ENCODE assay signal across 19 cellular contexts in genomic region chr17:48439072-48439471, GRCh38. TPM values are rescaled to one million over a fixed set of nuclear protein-coding genes. Genes with fewer than 3 reads are reported as not detected.
A peak's percentile ranks its signal among the peaks of the same experiment; 100 is the strongest.
DNase-seq lines count a peak whose midpoint lies in the region; ATAC-seq lines count a peak whose summit lies in the region.
"Had no signal": no experiment of that assay in that cellular context is flagged by ENCODE, and none has a peak within 500 bp of the region (broad histone marks: within the 10 kb centered on the region; RNA-seq: fewer than 3 reads in every experiment).

No MANE protein-coding gene starts in this region.

- no peak overlapping the region for H3K9ac ChIP-seq in Karpas-422 (ENCODE audit: low read length)

- peak overlapping the region; percentile 96 for H3K27ac Mint-ChIP-seq in activated naive CD4-positive, alpha-beta T cell treated with anti-CD3 and anti-CD28 coated beads, Interleukin-2, amount 10 ng/mL, durations not matched to agents 7 days and 5 days
- peak overlapping the region; percentile 87 for H3K27ac Mint-ChIP-seq in activated naive CD8-positive, alpha-beta T cell treated with anti-CD3 and anti-CD28 coated beads, Interleukin-2, amount 10 ng/mL, durations not matched to agents 7 days and 5 days
- H3K27ac Mint-ChIP-seq in stimulated activated naive CD8-positive, alpha-beta T cell treated with anti-CD3 and anti-CD28 coated beads, Interleukin-15, amount 100 ng/mL, for 72 hours = no peak overlapping the region
- H3K27ac Mint-ChIP-seq: GM23338 had no signal

- H3K79me2 ChIP-seq in Karpas-422 (ENCODE audit: low read length) = no peaks in the 10 kb centered on the region

- H2AFZ ChIP-seq in Karpas-422 (ENCODE audit: low read length) = no peak overlapping the region
- H2AFZ ChIP-seq: GM23338 had no signal

- no peaks in the 10 kb centered on the region for H3K36me3 ChIP-seq in Karpas-422 (ENCODE audit: insufficient read depth, low read length)
- H3K36me3 ChIP-seq: gastrocnemius medialis, spleen, tibial nerve, WERI-Rb-1 had no signal

- ATAC-seq in activated naive CD8-positive, alpha-beta T cell treated with anti-CD3 and anti-CD28 coated beads, Interleukin-2, amount 10 ng/mL, durations not matched to agents 7 days and 5 days (ENCODE audit: low read depth) = no peak
- no peak for ATAC-seq in stimulated activated naive CD8-positive, alpha-beta T cell treated with anti-CD3 and anti-CD28 coated beads, Interleukin-15, amount 100 ng/mL, for 72 hours
- ATAC-seq: gastrocnemius medialis, GM23338 had no signal

- H3K27me3 Mint-ChIP-seq in activated naive CD4-positive, alpha-beta T cell treated with anti-CD3 and anti-CD28 coated beads, Interleukin-2, amount 10 ng/mL, durations not matched to agents 7 days and 5 days = no peaks in the 10 kb centered on the region
- H3K27me3 Mint-ChIP-seq in activated naive CD8-positive, alpha-beta T cell treated with anti-CD3 and anti-CD28 coated beads, Interleukin-2, amount 10 ng/mL, durations not matched to agents 7 days and 5 days = no peaks in the 10 kb centered on the region
- no peaks in the 10 kb centered on the region for H3K27me3 Mint-ChIP-seq in stimulated activated naive CD8-positive, alpha-beta T cell treated with anti-CD3 and anti-CD28 coated beads, Interleukin-15, amount 100 ng/mL, for 72 hours

- no peaks in the 10 kb centered on the region for H3K27me3 ChIP-seq in Karpas-422 (ENCODE audit: low read length)

- POLR2A ChIA-PET in activated naive CD8-positive, alpha-beta T cell treated with anti-CD3 and anti-CD28 coated beads, Interleukin-2, amount 10 ng/mL, durations not matched to agents 7 days and 5 days (lab: Charles Lee) = interaction anchor here (0.6 to 5.1 kb wide), 4 partner anchors 10 to 777 kb away, joined by 3 to 61 read pairs (median 20); partner anchors contain the start of gene SKAP1

- CTCF ChIA-PET in activated naive CD4-positive, alpha-beta T cell treated with anti-CD3 and anti-CD28 coated beads, Interleukin-2, amount 10 ng/mL, durations not matched to agents 7 days and 5 days (lab: Charles Lee) = interaction anchor here (1.9 to 2.2 kb wide), 2 partner anchors 11 to 18 kb away, joined by 8 read pairs; no protein-coding TSS in a partner anchor

- H3K36me3 Mint-ChIP-seq in activated naive CD4-positive, alpha-beta T cell treated with anti-CD3 and anti-CD28 coated beads, Interleukin-2, amount 10 ng/mL, durations not matched to agents 7 days and 5 days = peaks cover 15% of the 10 kb centered on the region
- peaks cover 16% of the 10 kb centered on the region for H3K36me3 Mint-ChIP-seq in activated naive CD8-positive, alpha-beta T cell treated with anti-CD3 and anti-CD28 coated beads, Interleukin-2, amount 10 ng/mL, durations not matched to agents 7 days and 5 days

- peaks cover 89% of the 10 kb centered on the region for H3K4me1 Mint-ChIP-seq in activated naive CD4-positive, alpha-beta T cell treated with anti-CD3 and anti-CD28 coated beads, Interleukin-2, amount 10 ng/mL, durations not matched to agents 7 days and 5 days
- peaks cover 80% of the 10 kb centered on the region for H3K4me1 Mint-ChIP-seq in activated naive CD8-positive, alpha-beta T cell treated with anti-CD3 and anti-CD28 coated beads, Interleukin-2, amount 10 ng/mL, durations not matched to agents 7 days and 5 days
- peaks cover 81% of the 10 kb centered on the region for H3K4me1 Mint-ChIP-seq in stimulated activated naive CD8-positive, alpha-beta T cell treated with anti-CD3 and anti-CD28 coated beads, Interleukin-15, amount 100 ng/mL, for 72 hours
- H3K4me1 Mint-ChIP-seq: GM23338 had no signal

- no peaks in the 10 kb centered on the region for H4K20me1 ChIP-seq in Karpas-422 (ENCODE audit: insufficient read depth, low read depth, low read length)

- no peak overlapping the region for H3K4me3 Mint-ChIP-seq in activated naive CD4-positive, alpha-beta T cell treated with anti-CD3 and anti-CD28 coated beads, Interleukin-2, amount 10 ng/mL, durations not matched to agents 7 days and 5 days
- peak overlapping the region; percentile 68 for H3K4me3 Mint-ChIP-seq in activated naive CD8-positive, alpha-beta T cell treated with anti-CD3 and anti-CD28 coated beads, Interleukin-2, amount 10 ng/mL, durations not matched to agents 7 days and 5 days
- peak overlapping the region; percentile 67 to 73 for H3K4me3 Mint-ChIP-seq in stimulated activated naive CD8-positive, alpha-beta T cell treated with anti-CD3 and anti-CD28 coated beads, Interleukin-15, amount 100 ng/mL, for 72 hours
- H3K4me3 Mint-ChIP-seq: GM23338 had no signal

- H3K27ac ChIP-seq in Karpas-422 (ENCODE audit: low read length) = no peak overlapping the region
- H3K27ac ChIP-seq: gastrocnemius medialis, tibial nerve, WERI-Rb-1 had no signal

- peaks cover 10% of the 10 kb centered on the region for H3K9me3 Mint-ChIP-seq in activated naive CD4-positive, alpha-beta T cell treated with anti-CD3 and anti-CD28 coated beads, Interleukin-2, amount 10 ng/mL, durations not matched to agents 7 days and 5 days
- peaks cover 6% of the 10 kb centered on the region for H3K9me3 Mint-ChIP-seq in activated naive CD8-positive, alpha-beta T cell treated with anti-CD3 and anti-CD28 coated beads, Interleukin-2, amount 10 ng/mL, durations not matched to agents 7 days and 5 days
- H3K9me3 Mint-ChIP-seq in stimulated activated naive CD8-positive, alpha-beta T cell treated with anti-CD3 and anti-CD28 coated beads, Interleukin-15, amount 100 ng/mL, for 72 hours = peaks cover 8 to 17% of the 10 kb centered on the region in 2 donors
- H3K9me3 Mint-ChIP-seq: GM23338 had no signal

- H3K9me2 ChIP-seq in Karpas-422 (replicated peaks; ENCODE audit: insufficient read depth, low read length) = no peaks in the 10 kb centered on the region

- no peaks in the 10 kb centered on the region for H3K9me3 ChIP-seq in Karpas-422 (ENCODE audit: low read length)
- H3K9me3 ChIP-seq: gastrocnemius medialis, spleen, tibial nerve had no signal

- peaks cover 34% of the 10 kb centered on the region for H3K4me1 ChIP-seq in Karpas-422 (ENCODE audit: low read length)
- H3K4me1 ChIP-seq: gastrocnemius medialis had no signal

- no peak overlapping the region for H3K4me3 ChIP-seq in Karpas-422 (ENCODE audit: low read length)
- H3K4me3 ChIP-seq: gastrocnemius medialis, GM23338, spleen, tibial nerve had no signal

- no peak overlapping the region for H3K4me2 ChIP-seq in Karpas-422 (ENCODE audit: low read depth, low read length, poor library complexity, severe bottlenecking)
- H3K4me2 ChIP-seq: GM23338 had no signal

- no peak for DNase-seq in activated naive CD4-positive, alpha-beta T cell treated with anti-CD3 and anti-CD28 coated beads, Interleukin-2, amount 10 ng/mL, durations not matched to agents 7 days and 5 days
- no peak for DNase-seq in activated naive CD4-positive, alpha-beta T cell treated with anti-CD3 and anti-CD28 coated beads, Interleukin-2, amount 50 U/mL, for 16 hours
- DNase-seq in Karpas-422 (peak; percentile 34), activated gamma-delta T cell (lab: John Stamatoyannopoulos, UW) (no peak), SW 1271 (lab: John Stamatoyannopoulos, UW) (no peak), OCI-M2 (lab: John Stamatoyannopoulos, UW; ENCODE audit: unreplicated experiment) (no peak)
- no peak for DNase-seq in activated naive CD8-positive, alpha-beta T cell treated with anti-CD3 and anti-CD28 coated beads, Interleukin-2, amount 10 ng/mL, durations not matched to agents 7 days and 5 days
- DNase-seq in stimulated activated naive CD8-positive, alpha-beta T cell treated with anti-CD3 and anti-CD28 coated beads, Interleukin-15, amount 100 ng/mL, for 72 hours = no peak
- DNase-seq: activated CD8-positive, alpha-beta memory T cell treated with anti-CD3 and anti-CD28 coated beads, Interleukin-2, amount 50 U/mL, for 4 hours; gastrocnemius medialis; kidney glomerular epithelial cell; NCI-H187 treated with DMSO at 0.1 percent for 48 hours; NCI-H446; NK-92 treated with Interleukin-12 subunit alpha and Interleukin-12 subunit beta, amount 100 ng/mL, for 24 hours; spleen; WERI-Rb-1 had no signal

RNA-seq across cellular contexts. Expression of gene SKAP1, which starts 9.1 kb away (rescaled TPM):
- total RNA-seq in Karpas-422 (2014; rRNA removed; shearing (Covaris generic); ENCODE audit: low replicate concordance) = 1.2 and 1.8 TPM in 2 replicates
- total RNA-seq in activated naive CD8-positive, alpha-beta T cell treated with anti-CD3 and anti-CD28 coated beads, Interleukin-2, amount 10 ng/mL, durations not matched to agents 7 days and 5 days = 10 to 100 TPM; 96.0 to 98.8 TPM
- total RNA-seq: bronchial epithelial cell, gastrocnemius medialis, GM23338 had no signal

Comparison
In these comparisons a context has a peak if more than half of its experiments do, and no peak if none do; other contexts are left out.
1. H3K27ac Mint-ChIP-seq: peak in activated naive CD4-positive, alpha-beta T cell treated with anti-CD3 and anti-CD28 coated beads, Interleukin-2, amount 10 ng/mL, durations not matched to agents 7 days and 5 days (single experiment) and activated naive CD8-positive, alpha-beta T cell treated with anti-CD3 and anti-CD28 coated beads, Interleukin-2, amount 10 ng/mL, durations not matched to agents 7 days and 5 days (single experiment); none in stimulated activated naive CD8-positive, alpha-beta T cell treated with anti-CD3 and anti-CD28 coated beads, Interleukin-15, amount 100 ng/mL, for 72 hours (0 of 2).
2. RNA of gene SKAP1, which starts 9.1 kb away (total RNA-seq): 96.0 to 98.8 TPM in activated naive CD8-positive, alpha-beta T cell treated with anti-CD3 and anti-CD28 coated beads, Interleukin-2, amount 10 ng/mL, durations not matched to agents 7 days and 5 days; 1.2 to 1.8 TPM in Karpas-422; every median in the first group is over 10 times any median in the second.